In the genomic region with DNA sequence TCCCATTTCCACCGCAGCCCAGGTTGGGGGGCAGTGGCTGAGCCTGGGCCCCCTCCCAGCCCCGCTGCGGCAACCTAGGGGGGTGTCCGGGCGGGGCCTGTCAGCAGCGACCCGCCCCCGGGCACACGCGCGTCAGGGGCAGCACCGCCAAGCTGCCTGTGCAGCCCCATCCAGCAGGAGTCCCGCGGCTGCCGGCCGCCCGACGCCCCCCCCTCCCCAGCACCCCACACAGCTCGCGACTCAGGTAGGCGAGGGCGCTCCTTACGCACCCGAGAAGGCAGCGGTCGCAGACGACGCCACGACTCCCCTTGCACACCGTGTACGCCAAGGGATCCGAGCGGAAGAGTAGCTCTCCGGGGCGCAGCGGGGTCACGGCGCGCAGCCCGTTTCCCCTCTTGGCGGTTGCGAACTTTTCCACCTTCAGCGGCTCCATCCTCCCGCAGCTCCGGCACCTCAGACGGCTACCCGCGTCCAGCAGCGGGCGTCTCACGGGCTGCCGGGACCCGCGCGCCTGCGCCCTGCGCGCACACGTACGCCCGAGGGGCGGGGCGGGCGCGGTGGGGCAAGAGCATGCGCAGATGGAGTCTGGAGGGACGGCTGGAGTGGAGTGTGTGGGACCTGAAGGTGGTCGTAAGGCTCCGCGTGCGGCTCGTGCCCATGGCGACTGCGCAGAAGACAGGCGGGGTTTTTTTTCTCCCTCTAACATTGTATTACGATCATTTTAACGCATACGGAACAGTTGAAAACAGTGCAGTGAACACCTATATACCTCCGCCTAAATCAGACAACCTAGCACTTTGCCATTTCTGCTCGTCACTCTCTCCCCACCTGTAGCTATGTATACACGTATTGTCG, we compare ENCODE assay signal across 8 cellular contexts. TPM values are rescaled to one million over a fixed set of nuclear protein-coding genes. Genes with fewer than 3 reads are reported as not detected.
DNase-seq lines count a peak whose midpoint lies in the region; ATAC-seq and TF ChIP-seq lines count a peak whose summit lies in the region.

A gene (minus strand): TSS at position 495 of the 855 bp plus-strand sequence.

- TF ChIP-seq CTCF in DOHH2 (IDR thresholded peaks at IDR 0.05; ENCODE audit: low read depth, low read length, poor library complexity, severe bottlenecking) (peak; percentile 15), neural crest cell (conservative IDR thresholded peaks at IDR 0.05) (peak; percentile 27)

- H3K4me3 ChIP-seq in DOHH2 (ENCODE audit: low read length) (peak within 1 kb of the TSS; percentile 95), stomach smooth muscle (ENCODE audit: low read length in 2 of 2) (peak within 1 kb of the TSS; percentile 84 to 92)

- no peaks in the 10 kb centered on the region for H3K36me3 Mint-ChIP-seq in neural crest cell (ENCODE audit: low read depth)

- H3F3A ChIP-seq in DOHH2 (ENCODE audit: control insufficient read depth, insufficient read depth): no peaks in the 10 kb centered on the region

- H3K4me2 ChIP-seq in DOHH2 (ENCODE audit: low read length): peak within 1 kb of the TSS; percentile 100

- no peaks in the 10 kb centered on the region for H3K9me3 Mint-ChIP-seq in neural crest cell

- no peaks in the 10 kb centered on the region for H3K9me2 ChIP-seq in DOHH2 (replicated peaks; ENCODE audit: control insufficient read depth, low read length)

- peak within 1 kb of the TSS; percentile 58 to 60 for H3K9ac ChIP-seq in stomach smooth muscle (ENCODE audit: low read length in 2 of 2)

- no peaks in the 10 kb centered on the region for H3K27me3 ChIP-seq in DOHH2 (ENCODE audit: control insufficient read depth, low read length)
- H3K27me3 ChIP-seq in stomach smooth muscle (ENCODE audit: control insufficient read depth in 1 of 2, insufficient read depth in 2 of 2, low read length in 2 of 2): no peaks in the 10 kb centered on the region

- H3K4me3 Mint-ChIP-seq in neural crest cell: peak within 1 kb of the TSS; percentile 94

- H3K36me3 ChIP-seq in DOHH2 (ENCODE audit: control insufficient read depth, low read length): peaks cover 13% of the 10 kb centered on the region
- no peaks in the 10 kb centered on the region for H3K36me3 ChIP-seq in stomach smooth muscle (ENCODE audit: control insufficient read depth in 2 of 2, insufficient read depth in 2 of 2, low read length in 2 of 2)

- peaks cover 35% of the 10 kb centered on the region for H3K79me2 ChIP-seq in DOHH2 (ENCODE audit: control insufficient read depth, low read length)

- H3K27ac ChIP-seq in DOHH2 (ENCODE audit: low read depth, low read length): no peak within 1 kb of the TSS
- H3K27ac ChIP-seq in stomach smooth muscle (ENCODE audit: low read length): no peak within 1 kb of the TSS

- ATAC-seq in GM21737 (IDR thresholded peaks at IDR 0.05; ENCODE audit: unreplicated experiment): peak; percentile 86

- DNase-seq in KG1 (lab: John Stamatoyannopoulos, UW) (peak; percentile 61), RKO (ENCODE audit: low spot score) (peak; percentile 87), fibroblast of the conjunctiva (ENCODE audit: low read depth) (peak; percentile 50), neural crest cell (ENCODE audit: low read depth, low spot score) (peak; percentile 78)
- DNase-seq in activated T-helper 1 cell treated with anti-CD3 and anti-CD28 coated beads, Interleukin-2, amount 50 U/mL, for 16 hours (ENCODE audit: low read depth in 1 of 2, low spot score in 1 of 2): peak; percentile 42 to 66

- no peaks in the 10 kb centered on the region for H3K9me3 ChIP-seq in DOHH2 (ENCODE audit: control insufficient read depth, insufficient read depth, low read length)
- no peaks in the 10 kb centered on the region for H3K9me3 ChIP-seq in stomach smooth muscle (ENCODE audit: control insufficient read depth in 2 of 2, low read length in 2 of 2)

- peaks cover 22% of the 10 kb centered on the region for H3K4me1 Mint-ChIP-seq in neural crest cell

- H3K27me3 Mint-ChIP-seq in neural crest cell (ENCODE audit: low read depth): peaks cover 5% of the 10 kb centered on the region

- H3K27ac Mint-ChIP-seq in neural crest cell (ENCODE audit: unreplicated experiment): peak within 1 kb of the TSS; percentile 70

- H3K4me1 ChIP-seq in DOHH2 (ENCODE audit: control insufficient read depth, low read length): peaks cover 18% of the 10 kb centered on the region
- peaks cover 8% of the 10 kb centered on the region for H3K4me1 ChIP-seq in stomach smooth muscle (ENCODE audit: control insufficient read depth, insufficient read depth, low read length)

- H4K20me1 ChIP-seq in DOHH2 (ENCODE audit: control insufficient read depth, insufficient read depth, low read depth, low read length): no peaks in the 10 kb centered on the region

RNA-seq across cellular contexts. Expression of the gene that starts here (rescaled TPM):
- 24.2 and 25.8 TPM in 2 replicates for total RNA-seq in neural crest cell
